In the genomic region with DNA sequence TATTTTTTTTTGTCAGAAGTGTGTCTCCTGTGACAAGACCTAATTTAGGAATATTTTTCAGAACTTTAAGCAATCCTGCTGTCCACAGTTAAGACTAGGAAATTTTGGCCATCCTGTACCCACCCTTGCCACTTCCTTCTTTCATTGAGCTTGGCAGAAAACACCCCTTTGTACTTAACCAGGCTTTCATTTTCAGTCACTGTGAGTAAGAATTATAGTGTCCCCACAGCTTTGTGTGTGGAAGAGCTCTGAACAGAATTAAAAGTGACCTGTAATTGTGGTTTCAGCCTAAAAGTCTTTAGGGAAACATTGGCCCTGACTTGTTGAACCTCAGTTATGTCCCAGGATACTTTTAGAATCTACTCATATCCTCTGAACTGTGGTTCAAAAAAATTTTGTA, we compare ENCODE assay signal across 12 cellular contexts.
A peak's percentile ranks its signal among the peaks of the same experiment; 100 is the strongest.
DNase-seq lines count a peak whose midpoint lies in the region; ATAC-seq and TF ChIP-seq lines count a peak whose summit lies in the region.
"Had no signal": no experiment of that assay in that cellular context is flagged by ENCODE, and none has a peak within 500 bp of the region (broad histone marks: within the 10 kb centered on the region; RNA-seq: fewer than 3 reads in every experiment).

No MANE protein-coding gene starts in this region.

- H2BK120ac ChIP-seq in mesendoderm (ENCODE audit: low read depth, low read length) = no peak overlapping the region

- TF ChIP-seq EP300 in stomach (IDR thresholded peaks at IDR 0.05) = no peak

- no peak for TF ChIP-seq POLR2A in stomach (IDR thresholded peaks at IDR 0.05)

- H3K4ac ChIP-seq in mesendoderm (ENCODE audit: low read depth, low read length) = no peak overlapping the region

- intact Hi-C loops in stomach (cut with DNase I; ENCODE audit: low total_unique reads) = no loop called here

- no peak for TF ChIP-seq CTCF in GM06990 (IDR thresholded peaks at IDR 0.05; ENCODE audit: insufficient read depth, low read length, poor library complexity, severe bottlenecking)
- TF ChIP-seq CTCF in stomach (IDR thresholded peaks at IDR 0.05) = no peak

- peak; percentile 66 for DNase-seq in GM06990 (ENCODE audit: extremely low read depth, insufficient read length)
- DNase-seq in NAMALWA (ENCODE audit: low spot score) = peak; percentile 42
- DNase-seq in anterior cingulate cortex (lab: John Stamatoyannopoulos, UW) = no peak
- no peak for DNase-seq in nucleus accumbens (lab: John Stamatoyannopoulos, UW)
- no peak for DNase-seq in mesendoderm
- DNase-seq in stomach = no peak
- DNase-seq: AML-193; effector CD4-positive, alpha-beta T cell; left ventricle myocardium inferior; NCI-H187 treated with DMSO at 0.1 percent for 48 hours had no signal

- H3K9me3 ChIP-seq in stomach = no peaks in the 10 kb centered on the region
- H3K9me3 ChIP-seq: left ventricle myocardium inferior had no signal

- H3K27ac ChIP-seq in mesendoderm (ENCODE audit: low read depth, low read length) (no peak overlapping the region), stomach (no peak overlapping the region)
- H3K27ac ChIP-seq: left ventricle myocardium inferior had no signal

- H2BK15ac ChIP-seq in mesendoderm (replicated peaks; ENCODE audit: low read depth) = no peak overlapping the region

- no peaks in the 10 kb centered on the region for H3K4me1 ChIP-seq in mesendoderm (ENCODE audit: control insufficient read depth, low read depth, low read length)
- H3K4me1 ChIP-seq in stomach = no peaks in the 10 kb centered on the region
- H3K4me1 ChIP-seq: left ventricle myocardium inferior had no signal

- H2BK5ac ChIP-seq in mesendoderm (ENCODE audit: low read length) = no peak overlapping the region

- H3K18ac ChIP-seq in mesendoderm (ENCODE audit: low read length) = no peak overlapping the region

- H3K79me2 ChIP-seq in mesendoderm (ENCODE audit: control insufficient read depth, insufficient read depth, low read length) = no peaks in the 10 kb centered on the region

- no peak overlapping the region for H3K23ac ChIP-seq in mesendoderm (ENCODE audit: low read length)

- no peak overlapping the region for H3K56ac ChIP-seq in mesendoderm (ENCODE audit: low read length)

- H3K27me3 ChIP-seq in GM06990 (replicated peaks; ENCODE audit: control insufficient read depth, insufficient read depth, low read length) (no peaks in the 10 kb centered on the region), mesendoderm (ENCODE audit: insufficient read depth, low read length, poor library complexity) (no peaks in the 10 kb centered on the region), stomach (no peaks in the 10 kb centered on the region)

- H3K79me1 ChIP-seq in mesendoderm (ENCODE audit: low read length) = no peaks in the 10 kb centered on the region

- ATAC-seq in GM19372 (IDR thresholded peaks at IDR 0.05; ENCODE audit: low read depth, unreplicated experiment) (peak; percentile 63), HG02943 (IDR thresholded peaks at IDR 0.05; ENCODE audit: low read depth, unreplicated experiment) (peak; percentile 72)

- no peak overlapping the region for H2AK5ac ChIP-seq in mesendoderm (ENCODE audit: low read length)

- no peak overlapping the region for H3K4me3 ChIP-seq in GM06990 (replicated peaks; ENCODE audit: low read depth, low read length)
- no peak overlapping the region for H3K4me3 ChIP-seq in mesendoderm (ENCODE audit: low read length)
- no peak overlapping the region for H3K4me3 ChIP-seq in stomach
- H3K4me3 ChIP-seq: left ventricle myocardium inferior had no signal

- no peak overlapping the region for H3K9ac ChIP-seq in mesendoderm (ENCODE audit: low read length)

- no peak overlapping the region for H3K4me2 ChIP-seq in mesendoderm (ENCODE audit: low read length)

- no peak overlapping the region for H4K5ac ChIP-seq in mesendoderm (ENCODE audit: low read length)

- no peaks in the 10 kb centered on the region for H3K36me3 ChIP-seq in GM06990 (ENCODE audit: control insufficient read depth, insufficient read depth, low read length)
- H3K36me3 ChIP-seq in mesendoderm (ENCODE audit: control insufficient read depth, insufficient read depth, low read length) = no peaks in the 10 kb centered on the region
- H3K36me3 ChIP-seq in stomach = no peaks in the 10 kb centered on the region
- H3K36me3 ChIP-seq: left ventricle myocardium inferior had no signal

- H4K8ac ChIP-seq in mesendoderm (ENCODE audit: low read depth, low read length) = no peak overlapping the region

Comparison
In these comparisons a context has a peak if more than half of its experiments do, and no peak if none do; other contexts are left out.
1. DNase-seq: peak in GM06990 (single experiment) and NAMALWA (single experiment); none in anterior cingulate cortex (0 of 58), nucleus accumbens (0 of 56), mesendoderm (single experiment) and stomach (single experiment).